18 cellular contexts compared by ENCODE assay signal in the genomic region with DNA sequence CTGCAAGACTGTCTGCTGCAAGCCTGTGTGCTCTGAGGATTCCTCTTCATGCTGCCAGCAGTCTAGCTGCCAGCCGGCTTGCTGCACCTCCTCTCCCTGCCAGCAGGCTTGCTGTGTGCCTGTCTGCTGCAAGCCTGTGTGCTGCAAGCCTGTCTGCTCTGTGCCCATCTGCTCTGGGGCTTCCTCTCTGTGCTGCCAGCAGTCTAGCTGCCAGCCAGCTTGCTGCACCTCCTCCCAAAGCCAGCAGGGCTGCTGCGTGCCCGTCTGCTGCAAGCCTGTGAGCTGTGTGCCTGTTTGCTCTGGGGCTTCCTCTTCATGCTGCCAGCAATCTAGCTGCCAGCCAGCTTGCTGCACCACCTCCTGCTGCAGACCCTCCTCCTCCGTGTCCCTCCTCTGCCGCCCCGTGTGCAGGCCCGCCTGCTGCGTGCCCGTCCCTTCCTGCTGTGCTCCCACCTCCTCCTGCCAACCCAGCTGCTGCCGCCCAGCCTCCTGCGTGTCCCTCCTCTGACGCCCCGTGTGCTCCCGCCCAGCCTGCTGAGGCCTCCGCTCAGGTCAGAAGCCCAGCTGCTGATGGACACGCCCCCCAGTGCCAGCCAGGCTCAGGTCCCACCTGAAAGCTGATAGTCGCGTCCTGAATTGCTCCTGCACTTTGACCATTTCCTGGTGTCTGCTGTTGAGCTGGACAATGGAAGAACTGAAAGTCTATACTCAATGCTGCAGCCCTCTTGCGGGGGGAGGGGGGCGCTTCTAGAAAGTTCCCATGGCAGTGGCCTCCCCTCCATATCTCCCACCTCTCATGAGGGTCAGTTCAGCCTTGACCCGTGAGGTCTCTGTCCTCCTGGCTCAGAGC. TPM values are rescaled to one million over a fixed set of nuclear protein-coding genes. Genes with fewer than 3 reads are reported as not detected.
DNase-seq lines count a peak whose midpoint lies in the region; ATAC-seq and TF ChIP-seq lines count a peak whose summit lies in the region.
"Had no signal": no experiment of that assay in that cellular context is flagged by ENCODE, and none has a peak within 500 bp of the region (broad histone marks: within the 10 kb centered on the region; RNA-seq: fewer than 3 reads in every experiment).

No MANE protein-coding gene starts in this region.

- H3K9me3 ChIP-seq in PC-3 (ENCODE audit: low read length) (peaks cover 5% of the 10 kb centered on the region; the same call in 1 of the 2 replicates), hepatocyte (ENCODE audit: low read depth) (no peaks in the 10 kb centered on the region), stomach (peaks cover 0 to 29% (median 26%) of the 10 kb centered on the region in 4 donors)
- H3K9me3 ChIP-seq: ovary, SK-N-SH had no signal

- POLR2A ChIA-PET in PC-3 (lab: Charles Lee; ENCODE audit: unreplicated experiment), result no interaction called here

- BruUV-seq in PC-3 (replicated peaks; lab: Mats Ljungman, UMichigan), result no TSS peak

- ATAC-seq in PC-3 (peak; percentile 27), HG03442 (IDR thresholded peaks at IDR 0.05; ENCODE audit: unreplicated experiment) (no peak), GM21390 (IDR thresholded peaks at IDR 0.05; ENCODE audit: unreplicated experiment) (no peak)
- ATAC-seq: activated CD4-positive, alpha-beta T cell treated with anti-CD3 and anti-CD28 coated beads for 36 hours; body of pancreas had no signal

- WGBS in hepatocyte (ENCODE audit: low lambda C conversion rate, missing lambda C conversion rate), result 77% methylated on average over 21 of the region's 21 CpGs
- WGBS in stomach, 5 donors, result 16 to 36% (median 19%) methylated on average over 17 to 21 of the region's 21 CpGs

- H3K9ac ChIP-seq in PC-3 (ENCODE audit: low read length), result no peak overlapping the region
- H3K9ac ChIP-seq: SK-N-SH had no signal

- no peak overlapping the region for H2AFZ ChIP-seq in PC-3 (ENCODE audit: low read length)
- H2AFZ ChIP-seq in hepatocyte, result no peak overlapping the region

- H3K4me2 ChIP-seq in PC-3 (ENCODE audit: low read length) (no peak overlapping the region), hepatocyte (no peak overlapping the region)
- H3K4me2 ChIP-seq: SK-N-SH had no signal

- H3K27me3 ChIP-seq in PC-3 (ENCODE audit: low read length) (no peaks in the 10 kb centered on the region), hepatocyte (no peaks in the 10 kb centered on the region), stomach (peaks cover 0 to 45% (median 5%) of the 10 kb centered on the region in 3 donors), dorsolateral prefrontal cortex (peaks cover 0 to 6% (median 0%) of the 10 kb centered on the region in 45 donors)
- H3K27me3 ChIP-seq: ovary had no signal

- intact Hi-C loops in PC-3 (cut with micrococcal nuclease) (no loop called here), stomach (cut with DNase I; ENCODE audit: low total_unique reads) (no loop called here), dorsolateral prefrontal cortex (cut with DNase I) (no loop called here)

- H3K9me2 ChIP-seq in PC-3 (replicated peaks; ENCODE audit: low read length) (no peaks in the 10 kb centered on the region), hepatocyte (replicated peaks; ENCODE audit: insufficient read depth) (no peaks in the 10 kb centered on the region)
- H3K9me2 ChIP-seq: SK-N-SH had no signal

- DNase-seq in SHP77 (lab: John Stamatoyannopoulos, UW) (peak; percentile 53 to 72), SHP77 treated with DMSO at 0.1 percent for 48 hours (lab: John Stamatoyannopoulos, UW) (no peak), PC-3 (peak; percentile 14), hepatocyte (ENCODE audit: low spot score) (peak; percentile 67), stomach (peak; percentile 48), dorsolateral prefrontal cortex (no peak)
- DNase-seq: activated CD4-positive, alpha-beta T cell treated with anti-CD3 and anti-CD28 coated beads for 36 hours; activated effector memory CD4-positive, alpha-beta T cell treated with Interleukin-2 at 50 U/mL for 16 hours; body of pancreas; DMS153; IMR-90; mesenchymal stem cell; NCI-H187; NK-92 treated with Interleukin-12 subunit alpha and Interleukin-12 subunit beta, amount 100 ng/mL, for 24 hours; ovary; SK-N-SH had no signal

- H3K27ac ChIP-seq in PC-3 (ENCODE audit: low read length), result no peak overlapping the region
- no peak overlapping the region for H3K27ac ChIP-seq in hepatocyte
- no peak overlapping the region for H3K27ac ChIP-seq in stomach
- H3K27ac ChIP-seq in dorsolateral prefrontal cortex, result peak overlapping the region in 1 of 59 donors; percentile 53
- H3K27ac ChIP-seq: body of pancreas, ovary had no signal

- no peak for TF ChIP-seq POLR2A in stomach (IDR thresholded peaks at IDR 0.05)

- H3K79me2 ChIP-seq in PC-3 (ENCODE audit: low read length), result no peaks in the 10 kb centered on the region
- no peaks in the 10 kb centered on the region for H3K79me2 ChIP-seq in hepatocyte

- H3K4me1 ChIP-seq in PC-3 (ENCODE audit: insufficient read depth, low read length) (peaks cover 6% of the 10 kb centered on the region), hepatocyte (ENCODE audit: insufficient read depth) (peaks cover 3% of the 10 kb centered on the region), stomach (peaks cover 0 to 19% (median 10%) of the 10 kb centered on the region in 4 donors)
- H3K4me1 ChIP-seq: body of pancreas had no signal

- H4K20me1 ChIP-seq in PC-3 (ENCODE audit: low read length), result no peaks in the 10 kb centered on the region
- H4K20me1 ChIP-seq in hepatocyte (ENCODE audit: insufficient read depth, poor library complexity, severe bottlenecking), result no peaks in the 10 kb centered on the region

- TF ChIP-seq EP300 in stomach (IDR thresholded peaks at IDR 0.05), result no peak

- TF ChIP-seq CTCF in PC-3 (conservative IDR thresholded peaks at IDR 0.05; ENCODE audit: low read depth, low read length), result no peak
- TF ChIP-seq CTCF in hepatocyte (IDR thresholded peaks at IDR 0.05; ENCODE audit: poor library complexity), result no peak
- peak in 1 of 7 experiments; percentile 7 for TF ChIP-seq CTCF in stomach (IDR thresholded peaks at IDR 0.05)
- TF ChIP-seq CTCF in dorsolateral prefrontal cortex (IDR thresholded peaks at IDR 0.05 in 54 of 56, conservative IDR thresholded peaks at IDR 0.05 in 2 of 56; ENCODE audit: low read depth in 1 of 56, partially characterized antibody in 56 of 56), result no peak

- CTCF ChIA-PET in PC-3 (lab: Charles Lee), result interaction anchor here (0.7 to 1.5 kb wide), 2 partner anchors 10 to 168 kb away, joined by 3 to 4 read pairs; no protein-coding TSS in a partner anchor

- no peaks in the 10 kb centered on the region for H3F3A ChIP-seq in PC-3 (ENCODE audit: low read length, unreplicated experiment)

- no peak overlapping the region for H3K4me3 ChIP-seq in PC-3 (ENCODE audit: low read length)
- no peak overlapping the region for H3K4me3 ChIP-seq in hepatocyte
- no peak overlapping the region for H3K4me3 ChIP-seq in stomach
- H3K4me3 ChIP-seq in dorsolateral prefrontal cortex, result no peak overlapping the region
- H3K4me3 ChIP-seq: body of pancreas, ovary had no signal

- H3K36me3 ChIP-seq in PC-3 (ENCODE audit: low read depth, low read length), result no peaks in the 10 kb centered on the region
- H3K36me3 ChIP-seq in hepatocyte (replicated peaks; ENCODE audit: insufficient read depth, low read depth), result no peaks in the 10 kb centered on the region
- H3K36me3 ChIP-seq in stomach, result no peaks in the 10 kb centered on the region
- H3K36me3 ChIP-seq: ovary had no signal

RNA-seq across cellular contexts. Expression of a gene that starts 1.2 kb away (rescaled TPM):
- total RNA-seq in PC-3 (2014; rRNA removed) (not detected in 2 replicates), hepatocyte (not detected in 2 replicates), stomach (not detected), dorsolateral prefrontal cortex (not detected)
- polyA plus RNA-seq in hepatocyte (not detected in 2 replicates), stomach (not detected)
- total RNA-seq: activated CD4-positive, alpha-beta T cell treated with anti-CD3 and anti-CD28 coated beads for 36 hours; body of pancreas; IMR-90; ovary had no signal
- polyA plus RNA-seq: IMR-90, ovary, SK-N-SH had no signal

RNA-seq across cellular contexts. Expression of a gene that starts 5.7 kb away (rescaled TPM):
- total RNA-seq in PC-3 (2014; rRNA removed) (0.98 TPM in 1 of 2 replicates, not detected in the other), hepatocyte (not detected in 2 replicates), stomach (not detected), dorsolateral prefrontal cortex (not detected)
- polyA plus RNA-seq in hepatocyte (not detected in 2 replicates), stomach (under 1 TPM in 1 of 3 donors, not detected in 2; 0.10 TPM)
- total RNA-seq: activated CD4-positive, alpha-beta T cell treated with anti-CD3 and anti-CD28 coated beads for 36 hours; body of pancreas; IMR-90; ovary had no signal
- polyA plus RNA-seq: IMR-90, ovary, SK-N-SH had no signal

RNA-seq across cellular contexts. Expression of a gene that starts 16.1 kb away (rescaled TPM):
- total RNA-seq in PC-3 (2014; rRNA removed) (not detected in 2 replicates), hepatocyte (not detected in 2 replicates), stomach (not detected), dorsolateral prefrontal cortex (under 1 TPM in 3 of 120 experiments, not detected in 117; 0.53 to 0.59 (median 0.55) TPM)
- polyA plus RNA-seq in hepatocyte (not detected in 2 replicates), stomach (not detected)
- total RNA-seq: activated CD4-positive, alpha-beta T cell treated with anti-CD3 and anti-CD28 coated beads for 36 hours; body of pancreas; IMR-90; ovary had no signal
- polyA plus RNA-seq: IMR-90, ovary, SK-N-SH had no signal

RNA-seq across cellular contexts. Expression of a gene that starts 17.6 kb away (rescaled TPM):
- total RNA-seq in PC-3 (2014; rRNA removed), result not detected in 2 replicates
- total RNA-seq in hepatocyte, result not detected in 2 replicates
- polyA plus RNA-seq in hepatocyte, result not detected in 2 replicates
- not detected for total RNA-seq in stomach
- polyA plus RNA-seq in stomach, result not detected
- not detected for total RNA-seq in dorsolateral prefrontal cortex
- total RNA-seq: activated CD4-positive, alpha-beta T cell treated with anti-CD3 and anti-CD28 coated beads for 36 hours; body of pancreas; IMR-90; ovary had no signal
- polyA plus RNA-seq: IMR-90, ovary, SK-N-SH had no signal

RNA-seq across cellular contexts. Expression of a gene that starts 23.4 kb away (rescaled TPM):
- total RNA-seq in PC-3 (2014; rRNA removed), result not detected in 2 replicates
- not detected in 2 replicates for total RNA-seq in hepatocyte
- polyA plus RNA-seq in hepatocyte, result not detected in 2 replicates
- not detected for total RNA-seq in stomach
- not detected for polyA plus RNA-seq in stomach
- 1 to 10 TPM in 2 of 120 experiments, under 1 TPM in 2, not detected in 116; 0.44 to 1.8 (median 1.1) TPM for total RNA-seq in dorsolateral prefrontal cortex
- total RNA-seq: activated CD4-positive, alpha-beta T cell treated with anti-CD3 and anti-CD28 coated beads for 36 hours; body of pancreas; IMR-90; ovary had no signal
- polyA plus RNA-seq: IMR-90, ovary, SK-N-SH had no signal

Comparison
In these comparisons a context has a peak if more than half of its experiments do, and no peak if none do; other contexts are left out.
1. DNase-seq: peak in SHP77 (2 of 2), PC-3 (single experiment), hepatocyte (single experiment) and stomach (single experiment); none in SHP77 treated with DMSO at 0.1 percent for 48 hours (single experiment) and dorsolateral prefrontal cortex (0 of 10).